In genomic region chr11:114133548-114134329, GRCh38 we compare ENCODE assay signal across 14 cellular contexts.
DNase-seq lines count a peak whose midpoint lies in the region; ATAC-seq and TF ChIP-seq lines count a peak whose summit lies in the region.
"Had no signal": no experiment of that assay in that cellular context is flagged by ENCODE, and none has a peak within 500 bp of the region (broad histone marks: within the 10 kb centered on the region; RNA-seq: fewer than 3 reads in every experiment).

No MANE protein-coding gene starts in this region.

- H3K4me3 ChIP-seq in left ventricle myocardium inferior (no peak overlapping the region), esophagus squamous epithelium (no peak overlapping the region), trophoblast cell (ENCODE audit: low read depth, low read length) (no peak overlapping the region), uterus (no peak overlapping the region)
- H3K4me3 ChIP-seq: smooth muscle cell, testis had no signal

- H2BK120ac ChIP-seq in trophoblast cell (ENCODE audit: insufficient read depth, low read length, poor library complexity), result no peak overlapping the region

- no peak overlapping the region for H3K4me3 Mint-ChIP-seq in T-helper 17 cell
- H3K4me3 Mint-ChIP-seq: activated naive CD8-positive, alpha-beta T cell; T-cell had no signal

- no peak overlapping the region for H4K12ac ChIP-seq in trophoblast cell (ENCODE audit: low read depth, low read length)

- TF ChIP-seq CTCF in left ventricle myocardium inferior (IDR thresholded peaks at IDR 0.05; ENCODE audit: borderline replicate concordance) (no peak), esophagus squamous epithelium (IDR thresholded peaks at IDR 0.05) (no peak), uterus (IDR thresholded peaks at IDR 0.05) (no peak)

- H3K79me2 ChIP-seq in trophoblast cell (ENCODE audit: control insufficient read depth, insufficient read depth, low read length, poor library complexity), result no peaks in the 10 kb centered on the region

- H3K27ac ChIP-seq in left ventricle myocardium inferior (replicated peaks), result peak overlapping the region; percentile 81
- peak overlapping the region in 3 of 4 donors; percentile 23 to 99 (median 64) for H3K27ac ChIP-seq in esophagus squamous epithelium
- H3K27ac ChIP-seq in trophoblast cell (ENCODE audit: low read depth, low read length), result no peak overlapping the region
- H3K27ac ChIP-seq in uterus, result peak overlapping the region; percentile 98 to 100

- H4K8ac ChIP-seq in trophoblast cell (ENCODE audit: low read depth, low read length), result no peak overlapping the region

- no peak overlapping the region for H4K91ac ChIP-seq in trophoblast cell (ENCODE audit: low read depth, low read length)

- no peak overlapping the region for H2AK5ac ChIP-seq in trophoblast cell (ENCODE audit: low read length)

- H2BK5ac ChIP-seq in trophoblast cell (ENCODE audit: low read depth, low read length, poor library complexity), result no peak overlapping the region

- no peaks in the 10 kb centered on the region for H3K27me3 ChIP-seq in left ventricle myocardium inferior (ENCODE audit: low read depth)
- H3K27me3 ChIP-seq in esophagus squamous epithelium, result no peaks in the 10 kb centered on the region
- H3K27me3 ChIP-seq in trophoblast cell (ENCODE audit: insufficient read depth, low read length), result no peaks in the 10 kb centered on the region
- H3K27me3 ChIP-seq in uterus, result no peaks in the 10 kb centered on the region
- H3K27me3 ChIP-seq: testis had no signal

- peaks cover 100% of the 10 kb centered on the region for H3K4me1 ChIP-seq in left ventricle myocardium inferior
- peaks cover 17 to 100% (median 70%) of the 10 kb centered on the region in 3 donors for H3K4me1 ChIP-seq in esophagus squamous epithelium
- peaks cover 8 to 23% of the 10 kb centered on the region in 2 experiments for H3K4me1 ChIP-seq in trophoblast cell (ENCODE audit: control insufficient read depth in 1 of 2, insufficient read depth in 2 of 2, low read length in 2 of 2)
- H3K4me1 ChIP-seq in uterus, result peaks cover 27 to 34% of the 10 kb centered on the region in 2 donors

- H2AFZ ChIP-seq in trophoblast cell (ENCODE audit: insufficient read depth, low read length, poor library complexity), result no peak overlapping the region

- no peak for TF ChIP-seq POLR2A in esophagus squamous epithelium (IDR thresholded peaks at IDR 0.05)
- TF ChIP-seq POLR2A in uterus (IDR thresholded peaks at IDR 0.05), result no peak

- H3K36me3 ChIP-seq in left ventricle myocardium inferior, result no peaks in the 10 kb centered on the region
- peaks cover 0 to 7% (median 0%) of the 10 kb centered on the region in 3 donors for H3K36me3 ChIP-seq in esophagus squamous epithelium
- no peaks in the 10 kb centered on the region for H3K36me3 ChIP-seq in trophoblast cell (ENCODE audit: control insufficient read depth in 1 of 2, insufficient read depth in 2 of 2, low read length in 2 of 2)
- no peaks in the 10 kb centered on the region for H3K36me3 ChIP-seq in uterus

- no peaks in the 10 kb centered on the region for H3K36me3 Mint-ChIP-seq in T-helper 17 cell (ENCODE audit: low read depth)
- H3K36me3 Mint-ChIP-seq: activated naive CD8-positive, alpha-beta T cell; T-cell had no signal

- H3K18ac ChIP-seq in trophoblast cell (ENCODE audit: low read length), result no peak overlapping the region

- H2BK12ac ChIP-seq in trophoblast cell (ENCODE audit: low read length), result peak overlapping the region; percentile 62

- intact Hi-C loops in left ventricle myocardium inferior (cut with micrococcal nuclease) (no loop called here), Right ventricle myocardium superior (cut with DNase I) (no loop called here), esophagus squamous epithelium (cut with DNase I) (no loop called here), uterus (cut with DNase I; ENCODE audit: low total_unique reads) (no loop called here)

- no peak overlapping the region for H3K4me2 ChIP-seq in trophoblast cell (ENCODE audit: low read length)

- H3K27ac Mint-ChIP-seq in T-helper 17 cell, result no peak overlapping the region
- H3K27ac Mint-ChIP-seq: activated naive CD8-positive, alpha-beta T cell had no signal

- ATAC-seq in Right ventricle myocardium superior (ENCODE audit: poor library complexity) (no peak), T-helper 17 cell (no peak)
- ATAC-seq: T-cell had no signal

- 80 to 84% methylated on average over 3 to 6 of the region's 9 CpGs for WGBS in esophagus squamous epithelium, 2 donors
- WGBS in trophoblast cell (ENCODE audit: extremely low coverage, insufficient coverage, insufficient read length), result no CpG with 5 or more reads among the region's 9 CpGs

- peaks cover 33% of the 10 kb centered on the region for H3K4me1 Mint-ChIP-seq in T-helper 17 cell

- H3K79me1 ChIP-seq in trophoblast cell (ENCODE audit: low read length), result peaks cover 9% of the 10 kb centered on the region

- no peaks in the 10 kb centered on the region for H3K27me3 Mint-ChIP-seq in T-helper 17 cell
- H3K27me3 Mint-ChIP-seq: activated naive CD8-positive, alpha-beta T cell; T-cell had no signal

- H3K23ac ChIP-seq in trophoblast cell (ENCODE audit: low read length), result no peak overlapping the region

- no peaks in the 10 kb centered on the region for H3K9me3 ChIP-seq in left ventricle myocardium inferior (replicated peaks)
- no peaks in the 10 kb centered on the region for H3K9me3 ChIP-seq in esophagus squamous epithelium
- H3K9me3 ChIP-seq in trophoblast cell (ENCODE audit: insufficient read depth, low read depth, low read length), result peaks cover 1% of the 10 kb centered on the region
- H3K9me3 ChIP-seq in uterus, result no peaks in the 10 kb centered on the region
- no peaks in the 10 kb centered on the region for H3K9me3 ChIP-seq in T-helper 17 cell (ENCODE audit: control insufficient read depth, low read length, poor library complexity, severe bottlenecking)
- H3K9me3 ChIP-seq: testis had no signal

- H3K9ac ChIP-seq in trophoblast cell (ENCODE audit: low read length), result no peak overlapping the region

- no peak for DNase-seq in left ventricle myocardium inferior
- no peak for DNase-seq in Right ventricle myocardium superior
- no peak for DNase-seq in esophagus squamous epithelium (lab: John Stamatoyannopoulos, UW)
- no peak for DNase-seq in trophoblast cell
- DNase-seq in uterus, result peak; percentile 56 to 73
- no peak for DNase-seq in OCI-M2 (lab: John Stamatoyannopoulos, UW; ENCODE audit: unreplicated experiment)
- DNase-seq in dedifferentiated amniotic fluid mesenchymal stem cell (ENCODE audit: extremely low spot score), result no peak
- no peak for DNase-seq in T-helper 17 cell
- DNase-seq: dermis blood vessel endothelial cell, islet precursor cell, T-cell, testis had no signal

- H3K4ac ChIP-seq in trophoblast cell (ENCODE audit: low read depth, low read length), result no peak overlapping the region

- H3K14ac ChIP-seq in trophoblast cell (ENCODE audit: low read length), result no peak overlapping the region

Comparison
In these comparisons a context has a peak if more than half of its experiments do, and no peak if none do; other contexts are left out.
1. DNase-seq: peak in uterus (2 of 2); none in left ventricle myocardium inferior (single experiment), Right ventricle myocardium superior (single experiment), esophagus squamous epithelium (single experiment), trophoblast cell (0 of 2), OCI-M2 (single experiment), dedifferentiated amniotic fluid mesenchymal stem cell (single experiment) and T-helper 17 cell (0 of 3).